ENCODE assay signal across 8 cellular contexts in genomic region chr17:28916302-28916934, GRCh38. TPM values are rescaled to one million over a fixed set of nuclear protein-coding genes. Genes with fewer than 3 reads are reported as not detected.
DNase-seq lines count a peak whose midpoint lies in the region; ATAC-seq and TF ChIP-seq lines count a peak whose summit lies in the region.

No MANE protein-coding gene starts in this region.

- TF ChIP-seq EP300 in SK-N-SH (IDR thresholded peaks at IDR 0.05; ENCODE audit: borderline replicate concordance in 1 of 2, low read depth in 1 of 2, low read length in 1 of 2) (no peak), transverse colon (IDR thresholded peaks at IDR 0.05; ENCODE audit: low read depth) (no peak)

- no peak overlapping the region for H2AFZ ChIP-seq in SK-N-SH (ENCODE audit: low read depth)

- peak; percentile 41 for TF ChIP-seq CTCF in GM20000 (IDR thresholded peaks at IDR 0.05; ENCODE audit: extremely low read depth, missing control alignments)
- peak; percentile 71 for TF ChIP-seq CTCF in SK-N-SH (IDR thresholded peaks at IDR 0.05)
- TF ChIP-seq CTCF in right lobe of liver (IDR thresholded peaks at IDR 0.05), result peak; percentile 70 to 83 (median 76)
- TF ChIP-seq CTCF in transverse colon (IDR thresholded peaks at IDR 0.05), result peak; percentile 61 to 76 (median 70)

- ATAC-seq in central memory CD8-positive, alpha-beta T cell (replicated peaks; ENCODE audit: extremely low read depth, poor library complexity, severe bottlenecking), result peak; percentile 77
- ATAC-seq in right lobe of liver (peak; percentile 60 to 77 (median 69)), HG02588 (IDR thresholded peaks at IDR 0.05; ENCODE audit: unreplicated experiment) (no peak)

- CTCF ChIA-PET in SK-N-SH (lab: Yijun Ruan, JAX), result interaction anchor here (0.6 to 5.2 kb wide), 24 partner anchors 9 to 592 kb away, joined by 3 to 44 read pairs (median 5); partner anchors contain the start of genes FLOT2, NEK8 and TLCD1

- 75% methylated on average over 6 of the region's 6 CpGs for WGBS in SK-N-SH (ENCODE audit: low lambda C conversion rate)
- WGBS in right lobe of liver (ENCODE audit: insufficient coverage, low coverage, low lambda C conversion rate, missing lambda C conversion rate), result 11% methylated on average over 5 of the region's 6 CpGs
- WGBS in transverse colon (ENCODE audit: low coverage in 1 of 2), 2 donors, result 41% methylated on average over 6 of the region's 6 CpGs; no CpG with 5 or more reads in 1 of the 2 donors

- H3K4me3 Mint-ChIP-seq in central memory CD8-positive, alpha-beta T cell, result no peak overlapping the region

- peaks cover 18% of the 10 kb centered on the region; the same call in 1 of the 2 replicates for H3K79me2 ChIP-seq in SK-N-SH (ENCODE audit: insufficient read depth)

- H3K4me3 ChIP-seq in SK-N-SH (ENCODE audit: low read depth in 2 of 2, low read length in 1 of 2) (peak overlapping the region in 1 of 2 experiments; percentile 33; a peak in 1 of 4 replicates), right lobe of liver (no peak overlapping the region), transverse colon (no peak overlapping the region)

- in situ Hi-C loops in transverse colon (cut with MboI; ENCODE audit: low pct_ligation_motif_present in 1 of 4, low pct_unique_long_range_greater_than_20kb in 1 of 4, low sequenced_read_pairs in 3 of 4), result loop anchor here in 3 of 4 donors (10.0 to 25.0 kb wide), 2 partner anchors 154 to 162 kb away; no protein-coding TSS in a partner anchor

- H3K36me3 Mint-ChIP-seq in central memory CD8-positive, alpha-beta T cell (ENCODE audit: insufficient read depth), result peaks cover 80% of the 10 kb centered on the region

- 0 out of 2 replicates have a peak, but pooled peaks cover under 1% of the 10 kb centered on the region for H4K20me1 ChIP-seq in SK-N-SH (ENCODE audit: insufficient read depth)

- H3K27me3 ChIP-seq in SK-N-SH (ENCODE audit: insufficient read depth) (no peaks in the 10 kb centered on the region), right lobe of liver (no peaks in the 10 kb centered on the region), transverse colon (no peaks in the 10 kb centered on the region)

- POLR2A ChIA-PET in SK-N-SH (lab: Yijun Ruan, JAX), result no interaction called here

- no peak overlapping the region for H3K4me2 ChIP-seq in SK-N-SH

- H3K9ac ChIP-seq in SK-N-SH, result no peak overlapping the region

- peak; percentile 62 for TF ChIP-seq RAD21 in SK-N-SH (IDR thresholded peaks at IDR 0.05; ENCODE audit: low read length)

- H3K9me2 ChIP-seq in SK-N-SH, result no peaks in the 10 kb centered on the region

- intact Hi-C loops in right lobe of liver (cut with DNase I), result loop anchor here (10.0 kb wide), 2 partner anchors 62 to 162 kb away; partner anchors contain the start of gene ERAL1 (in 1 of the 2)
- intact Hi-C loops in transverse colon (cut with DNase I; ENCODE audit: low total_unique reads), result no loop called here

- no peaks in the 10 kb centered on the region for H3K27me3 Mint-ChIP-seq in central memory CD8-positive, alpha-beta T cell

- peaks cover 80 to 82% of the 10 kb centered on the region in 2 experiments for H3K36me3 ChIP-seq in SK-N-SH (replicated peaks in 1 of 2; ENCODE audit: control insufficient read depth in 1 of 2, insufficient read depth in 2 of 2, low read length in 1 of 2)
- H3K36me3 ChIP-seq in right lobe of liver, result peaks cover 4 to 92% (median 41%) of the 10 kb centered on the region in 4 donors
- H3K36me3 ChIP-seq in transverse colon, result peaks cover 0 to 73% (median 28%) of the 10 kb centered on the region in 4 donors

- peak overlapping the region; percentile 50 for H3K27ac Mint-ChIP-seq in central memory CD8-positive, alpha-beta T cell (ENCODE audit: low read depth)

- H3K4me1 ChIP-seq in SK-N-SH (ENCODE audit: control insufficient read depth in 1 of 2, insufficient read depth in 2 of 2, low read depth in 1 of 2, low read length in 1 of 2) (no peaks in the 10 kb centered on the region), right lobe of liver (peaks cover 0 to 18% (median 8%) of the 10 kb centered on the region in 4 donors), transverse colon (peaks cover 5 to 12% (median 9%) of the 10 kb centered on the region in 4 donors)

- peaks cover 13% of the 10 kb centered on the region for H3K4me1 Mint-ChIP-seq in central memory CD8-positive, alpha-beta T cell

- no peak overlapping the region for H3K27ac ChIP-seq in SK-N-SH (ENCODE audit: low read depth in 2 of 2, low read length in 1 of 2)
- no peak overlapping the region for H3K27ac ChIP-seq in right lobe of liver
- H3K27ac ChIP-seq in transverse colon, result no peak overlapping the region

- no peaks in the 10 kb centered on the region for H3K9me3 ChIP-seq in SK-N-SH
- no peaks in the 10 kb centered on the region for H3K9me3 ChIP-seq in right lobe of liver
- H3K9me3 ChIP-seq in transverse colon, result no peaks in the 10 kb centered on the region

- DNase-seq in AG20443 (ENCODE audit: low spot score) (peak; percentile 46), GM20000 (ENCODE audit: low spot score) (peak; percentile 45), SK-N-SH (peak; percentile 49), right lobe of liver (peak in 1 of 3 donors; percentile 48), transverse colon (no peak), T1000 (lab: John Stamatoyannopoulos, UW) (no peak)
- DNase-seq in central memory CD8-positive, alpha-beta T cell (ENCODE audit: low spot score in 2 of 2), result peak in 1 of 2 donors; percentile 19

- H3K9me3 Mint-ChIP-seq in central memory CD8-positive, alpha-beta T cell, result no peaks in the 10 kb centered on the region

- H3F3A ChIP-seq in SK-N-SH (replicated peaks; ENCODE audit: insufficient read depth), result peaks cover 17% of the 10 kb centered on the region

- TF ChIP-seq POLR2A in right lobe of liver (IDR thresholded peaks at IDR 0.05) (no peak), transverse colon (IDR thresholded peaks at IDR 0.05) (no peak)

TF ChIP-seq in SK-N-SH, 30 proteins besides CTCF, POLR2A, EP300 and RAD21:
- TF ChIP-seq CHD2 (IDR thresholded peaks at IDR 0.05; ENCODE audit: low read length, partially characterized antibody), result no peak
- peak; percentile 32; the same call in 1 of the 2 replicates for TF ChIP-seq SMC3 (IDR thresholded peaks at IDR 0.05; ENCODE audit: low read depth, low read length)

RNA-seq across cellular contexts. Expression of gene DHRS13, which starts 13.5 kb away (rescaled TPM):
- 7.4 and 7.6 TPM in 2 replicates for polyA plus RNA-seq in SK-N-SH (2012; rRNA removed)
- polyA plus RNA-seq in SK-N-SH (2012; cell fraction: cytosol; rRNA removed), result 6.3 and 7.5 TPM in 2 replicates
- 5.2 and 7.9 TPM in 2 replicates for polyA plus RNA-seq in SK-N-SH (2012; cell fraction: nucleus; rRNA removed)
- 10 to 100 TPM in 3 of 6 experiments, 1 to 10 TPM in 3; 3.4 to 27.4 (median 8.8) TPM for total RNA-seq in right lobe of liver
- total RNA-seq in transverse colon, result 1 to 10 TPM; 2.2 to 6.5 (median 6.0) TPM

RNA-seq across cellular contexts. Expression of gene FLOT2, which starts 18.9 kb away (rescaled TPM):
- polyA plus RNA-seq in SK-N-SH (2012; rRNA removed), result 89.8 and 105 TPM in 2 replicates
- polyA plus RNA-seq in SK-N-SH (2012; cell fraction: cytosol; rRNA removed), result 71.5 and 96.6 TPM in 2 replicates
- 73.5 and 91.2 TPM in 2 replicates for polyA plus RNA-seq in SK-N-SH (2012; cell fraction: nucleus; rRNA removed)
- total RNA-seq in right lobe of liver (100 to 1,000 TPM in 1 of 6 experiments, 10 to 100 TPM in 5; 64.9 to 131 (median 82.8) TPM), transverse colon (10 to 100 TPM; 35.8 to 95.8 (median 46.5) TPM)

RNA-seq across cellular contexts. Expression of gene PHF12, which starts 34.9 kb away (rescaled TPM):
- polyA plus RNA-seq in SK-N-SH (2012; rRNA removed), result 17.8 and 24.0 TPM in 2 replicates
- 12.2 and 17.3 TPM in 2 replicates for polyA plus RNA-seq in SK-N-SH (2012; cell fraction: cytosol; rRNA removed)
- polyA plus RNA-seq in SK-N-SH (2012; cell fraction: nucleus; rRNA removed), result 53.0 and 68.5 TPM in 2 replicates
- total RNA-seq in right lobe of liver (10 to 100 TPM; 13.0 to 33.1 (median 17.4) TPM), transverse colon (100 to 1,000 TPM in 1 of 4 donors, 10 to 100 TPM in 3; 43.5 to 134 (median 60.5) TPM)

Comparison
In these comparisons a context has a peak if more than half of its experiments do, and no peak if none do; other contexts are left out.
1. DNase-seq: peak in AG20443 (single experiment), GM20000 (single experiment) and SK-N-SH (single experiment); none in transverse colon (single experiment) and T1000 (single experiment).
2. Peak in every context shown above with its lines, with median percentiles within 50 percentile points of each other: CTCF ChIP-seq.